ENCODE assay signal across 14 cellular contexts in genomic region chr5:176547811-176548210, GRCh38. TPM values are rescaled to one million over a fixed set of nuclear protein-coding genes. Genes with fewer than 3 reads are reported as not detected.
DNase-seq lines count a peak whose midpoint lies in the region; ATAC-seq and TF ChIP-seq lines count a peak whose summit lies in the region.
"Had no signal": no experiment of that assay in that cellular context is flagged by ENCODE, and none has a peak within 500 bp of the region (broad histone marks: within the 10 kb centered on the region; RNA-seq: fewer than 3 reads in every experiment).

No MANE protein-coding gene starts in this region.

- no peak for ATAC-seq in heart left ventricle
- no peak for ATAC-seq in psoas muscle
- ATAC-seq in GM21515 (IDR thresholded peaks at IDR 0.05; ENCODE audit: unreplicated experiment) = no peak

- H3K4me3 ChIP-seq in right atrium auricular region = no peak overlapping the region
- H3K4me3 ChIP-seq in heart left ventricle = no peak overlapping the region
- no peak overlapping the region for H3K4me3 ChIP-seq in psoas muscle
- H3K4me3 ChIP-seq in foreskin fibroblast (ENCODE audit: low read depth in 1 of 2, low read length in 2 of 2) = no peak overlapping the region
- H3K4me3 ChIP-seq: BLaER1 treated with 17β-estradiol and CSF1 and Interleukin-3, amounts not matched to agents 10 nM and 100 nM; sigmoid colon had no signal

- TF ChIP-seq POLR2A in heart left ventricle (IDR thresholded peaks at IDR 0.05) = no peak

- H3K4me1 ChIP-seq in right atrium auricular region (peaks cover 0 to 16% of the 10 kb centered on the region in 2 donors), heart left ventricle (peaks cover 0 to 32% (median 5%) of the 10 kb centered on the region in 12 donors), psoas muscle (peaks cover 7% of the 10 kb centered on the region)

- no peaks in the 10 kb centered on the region for H3K9me3 ChIP-seq in right atrium auricular region
- H3K9me3 ChIP-seq in heart left ventricle = no peaks in the 10 kb centered on the region
- no peaks in the 10 kb centered on the region for H3K9me3 ChIP-seq in psoas muscle
- H3K9me3 ChIP-seq: BLaER1 treated with 17β-estradiol and CSF1 and Interleukin-3, amounts not matched to agents 10 nM and 100 nM; sigmoid colon had no signal

- in situ Hi-C loops in ACHN (cut with HindIII; ENCODE audit: low pct_ligation_motif_present, low pct_unique_long_range_greater_than_20kb, low sequenced_read_pairs) = no loop called here

- H3K27me3 ChIP-seq in right atrium auricular region (no peaks in the 10 kb centered on the region), heart left ventricle (peaks cover 0 to 23% (median 2%) of the 10 kb centered on the region in 9 donors), psoas muscle (ENCODE audit: insufficient read depth in 3 of 3, low read length in 2 of 3) (peaks cover 0 to 6% (median 0%) of the 10 kb centered on the region in 3 donors)
- H3K27me3 ChIP-seq: BLaER1 treated with 17β-estradiol and CSF1 and Interleukin-3, amounts not matched to agents 10 nM and 100 nM had no signal

- no peak for DNase-seq in right atrium auricular region (ENCODE audit: low spot score)
- DNase-seq in heart left ventricle = no peak
- peak; percentile 92 for DNase-seq in SW480 (ENCODE audit: low spot score)
- DNase-seq in left kidney (ENCODE audit: low read depth, low spot score) = peak; percentile 39
- no peak for DNase-seq in psoas muscle
- DNase-seq in ACHN = no peak
- no peak for DNase-seq in foreskin fibroblast
- DNase-seq: activated CD4-positive, alpha-beta T cell treated with anti-CD3 and anti-CD28 coated beads, Interleukin-2, amount 50 U/mL, for 4 hours; Kasumi-1; NCI-H446 treated with DMSO at 0.1 percent for 48 hours; sigmoid colon had no signal

- 74 to 78% (median 77%) methylated on average over 8 of the region's 8 CpGs for WGBS in heart left ventricle, 4 donors
- 70 to 75% (median 72%) methylated on average over 8 of the region's 8 CpGs for WGBS in psoas muscle, 3 donors

- H3K27ac ChIP-seq in right atrium auricular region (peak overlapping the region; percentile 16 to 25), heart left ventricle (no peak overlapping the region), psoas muscle (no peak overlapping the region)

- H3K36me3 ChIP-seq in right atrium auricular region (no peaks in the 10 kb centered on the region), heart left ventricle (no peaks in the 10 kb centered on the region), psoas muscle (ENCODE audit: insufficient read depth in 1 of 2, low read depth in 1 of 2) (no peaks in the 10 kb centered on the region)
- H3K36me3 ChIP-seq: BLaER1 treated with 17β-estradiol and CSF1 and Interleukin-3, amounts not matched to agents 10 nM and 100 nM; sigmoid colon had no signal

- TF ChIP-seq CTCF in right atrium auricular region (IDR thresholded peaks at IDR 0.05) (no peak), heart left ventricle (IDR thresholded peaks at IDR 0.05) (no peak), psoas muscle (IDR thresholded peaks at IDR 0.05) (no peak), foreskin fibroblast (IDR thresholded peaks at IDR 0.05; ENCODE audit: low read depth, low read length) (no peak)

- intact Hi-C loops in heart left ventricle (cut with DNase I) = loop anchor here in 2 of 10 donors (10.0 kb wide), 2 partner anchors 103 to 133 kb away; partner anchors contain the start of genes CLTB (in 2 of the 2) and FAF2 (in 1 of the 2)
- intact Hi-C loops in psoas muscle (cut with DNase I) = loop anchor here in 1 of 2 donors (10.0 kb wide), 1 partner anchor 133 kb away; the partner anchor contains the start of gene CLTB

RNA-seq across cellular contexts. Expression of gene CDHR2, which starts 1.3 kb away (rescaled TPM):
- total RNA-seq in right atrium auricular region = under 1 TPM in 1 of 2 donors, not detected in 1; 0.12 TPM
- total RNA-seq in heart left ventricle = under 1 TPM in 4 of 9 donors, not detected in 5; 0.08 to 0.67 (median 0.40) TPM
- polyA plus RNA-seq in heart left ventricle = under 1 TPM in 1 of 2 donors, not detected in 1; 0.07 TPM
- under 1 TPM in 2 of 4 donors, not detected in 2; 0.13 to 0.30 TPM for total RNA-seq in psoas muscle
- polyA plus RNA-seq in psoas muscle = under 1 TPM in 2 of 3 donors, not detected in 1; 0.03 to 0.16 TPM
- total RNA-seq: ureter had no signal

RNA-seq across cellular contexts. Expression of gene RNF44, which starts 10.6 kb away (rescaled TPM):
- 10 to 100 TPM; 10.7 to 12.4 TPM for total RNA-seq in right atrium auricular region
- 10 to 100 TPM in 8 of 9 donors, 1 to 10 TPM in 1; 9.2 to 35.7 (median 21.0) TPM for total RNA-seq in heart left ventricle
- polyA plus RNA-seq in heart left ventricle = 10 to 100 TPM; 14.4 to 14.8 TPM
- 10 to 100 TPM; 14.2 to 22.4 (median 16.5) TPM for total RNA-seq in psoas muscle
- 10 to 100 TPM in 1 of 3 donors, 1 to 10 TPM in 2; 5.6 to 10.1 (median 8.3) TPM for polyA plus RNA-seq in psoas muscle

Comparison
In these comparisons a context has a peak if more than half of its experiments do, and no peak if none do; other contexts are left out.
1. H3K27ac ChIP-seq: peak in right atrium auricular region (2 of 2); none in heart left ventricle (0 of 12) and psoas muscle (single experiment).
2. DNase-seq: peak in SW480 (single experiment) and left kidney (single experiment); none in right atrium auricular region (single experiment), heart left ventricle (0 of 5), psoas muscle (0 of 2), ACHN (single experiment) and foreskin fibroblast (0 of 2).